In genomic region chr19:46381346-46381745, GRCh38 we compare ENCODE assay signal across 27 cellular contexts. TPM values are rescaled to one million over a fixed set of nuclear protein-coding genes. Genes with fewer than 3 reads are reported as not detected.
DNase-seq lines count a peak whose midpoint lies in the region; ATAC-seq, FAIRE-seq and TF ChIP-seq lines count a peak whose summit lies in the region.
"Had no signal": no experiment of that assay in that cellular context is flagged by ENCODE, and none has a peak within 500 bp of the region (broad histone marks: within the 10 kb centered on the region; RNA-seq: fewer than 3 reads in every experiment).

No MANE protein-coding gene starts in this region.

- no peak overlapping the region for H3K4me3 Mint-ChIP-seq in stimulated activated memory B cell treated with anti-CD40 and anti-IgM and Interleukin-4, amounts not matched to agents 10 μg/mL and 1 μg/mL and 100 μg/mL, for 72 hours
- no peak overlapping the region for H3K4me3 Mint-ChIP-seq in type B pancreatic cell
- H3K4me3 Mint-ChIP-seq: CD4-positive, alpha-beta memory T cell had no signal

- DNase-seq in right lobe of liver (peak in 2 of 3 donors; percentile 2 to 16), HepG2 (ENCODE audit: low spot score) (no peak), kidney (peak; percentile 18), HT-29 (ENCODE audit: low spot score) (no peak), aorta (no peak), NCI-H2081 (lab: John Stamatoyannopoulos, UW) (no peak), type B pancreatic cell (ENCODE audit: extremely low spot score, unreplicated experiment) (no peak)
- DNase-seq: AML-193; CD4-positive, alpha-beta memory T cell; COR-L47; DMS53; GM23248; H7; IMR-90; KG1; MM.1S; NCI-H2029; NCI-H526; NCI-H82; NK-92 treated with Interleukin-12 subunit alpha and Interleukin-12 subunit beta, amount 100 ng/mL, for 24 hours; PC-3; SJCRH30 had no signal

- no peaks in the 10 kb centered on the region for H3K27me3 ChIP-seq in right lobe of liver
- no peaks in the 10 kb centered on the region for H3K27me3 ChIP-seq in HepG2 (ENCODE audit: control insufficient read depth in 1 of 2, insufficient read depth in 2 of 2, low read length in 2 of 2)
- H3K27me3 ChIP-seq in aorta (ENCODE audit: control insufficient read depth in 1 of 2, insufficient read depth in 2 of 2, low read length in 1 of 2) = no peaks in the 10 kb centered on the region
- H3K27me3 ChIP-seq: SJCRH30 had no signal

- no peak overlapping the region for H3K4me3 ChIP-seq in right lobe of liver
- H3K4me3 ChIP-seq in HepG2 (replicated peaks in 1 of 3; ENCODE audit: insufficient read depth in 1 of 3, low read depth in 2 of 3, low read length in 3 of 3) = no peak overlapping the region
- no peak overlapping the region for H3K4me3 ChIP-seq in kidney (ENCODE audit: low read length in 2 of 2)
- no peak overlapping the region for H3K4me3 ChIP-seq in aorta (ENCODE audit: low read length in 2 of 2)
- H3K4me3 ChIP-seq: GM23248, SJCRH30 had no signal

- CTCF ChIA-PET in HepG2 (lab: Yijun Ruan, JAX; ENCODE audit: low intra/inter-chr PET ratio, low total read pairs) = no interaction called here

- BruUV-seq in HepG2 (replicated peaks; lab: Mats Ljungman, UMichigan) = no TSS peak

- no peak for TF ChIP-seq EP300 in HepG2 (IDR thresholded peaks at IDR 0.05; ENCODE audit: low read depth in 2 of 2, low read length in 2 of 2)
- no peak for TF ChIP-seq EP300 in HepG2 (CRISPR knock-in tag; IDR thresholded peaks at IDR 0.05; ENCODE audit: borderline replicate concordance)

- H3K9me3 ChIP-seq in right lobe of liver = no peaks in the 10 kb centered on the region
- H3K9me3 ChIP-seq in HepG2 (ENCODE audit: low read length) = no peaks in the 10 kb centered on the region
- no peaks in the 10 kb centered on the region for H3K9me3 ChIP-seq in kidney (ENCODE audit: control insufficient read depth in 1 of 2, low read length in 2 of 2)
- no peaks in the 10 kb centered on the region for H3K9me3 ChIP-seq in aorta (ENCODE audit: control insufficient read depth, low read length)
- H3K9me3 ChIP-seq: SJCRH30 had no signal

- 94% methylated on average over 2 of the region's 2 CpGs for WGBS in right lobe of liver (ENCODE audit: insufficient coverage, low coverage, low lambda C conversion rate, missing lambda C conversion rate)
- WGBS in HepG2 (ENCODE audit: low lambda C conversion rate) = 93% methylated on average over 2 of the region's 2 CpGs
- 96% methylated on average over 2 of the region's 2 CpGs for WGBS in aorta, 2 donors

- FAIRE-seq in HepG2 (lab: Jason Lieb, UNC) (no peak), kidney (lab: Jason Lieb, UNC) (no peak)
- FAIRE-seq: A204.1 had no signal

- TF ChIP-seq CTCF in right lobe of liver (IDR thresholded peaks at IDR 0.05) = no peak
- TF ChIP-seq CTCF in HepG2 (CRISPR knock-in tag; IDR thresholded peaks at IDR 0.05) = no peak
- no peak for TF ChIP-seq CTCF in kidney (IDR thresholded peaks at IDR 0.05; ENCODE audit: borderline replicate concordance, extremely low read depth, insufficient read depth)
- TF ChIP-seq CTCF in type B pancreatic cell (conservative IDR thresholded peaks at IDR 0.05) = no peak

- H4K20me1 ChIP-seq in HepG2 (ENCODE audit: insufficient read depth, low read length) = no peaks in the 10 kb centered on the region

- ATAC-seq in right lobe of liver = no peak
- no peak for ATAC-seq in HepG2
- ATAC-seq in stimulated activated memory B cell treated with anti-CD40 and anti-IgM and Interleukin-4, amounts not matched to agents 10 μg/mL and 1 μg/mL and 100 μg/mL, for 72 hours = no peak
- ATAC-seq in aorta (ENCODE audit: low FRiP score) = no peak
- ATAC-seq: PC-3, Right ventricle myocardium inferior had no signal

- intact Hi-C loops in right lobe of liver (cut with DNase I) (loop anchor here in 1 of 2 donors (10.0 kb wide), 1 partner anchor 97 kb away; no protein-coding TSS in a partner anchor), HepG2 (cut with micrococcal nuclease; ENCODE audit: unreplicated experiment) (no loop called here), kidney (cut with DNase I) (no loop called here), aorta (cut with DNase I) (no loop called here)

- POLR2A ChIA-PET in HepG2 (lab: Yijun Ruan, JAX) = no interaction called here

- H3K9me3 Mint-ChIP-seq in stimulated activated memory B cell treated with anti-CD40 and anti-IgM and Interleukin-4, amounts not matched to agents 10 μg/mL and 1 μg/mL and 100 μg/mL, for 72 hours = no peaks in the 10 kb centered on the region
- no peaks in the 10 kb centered on the region for H3K9me3 Mint-ChIP-seq in type B pancreatic cell
- H3K9me3 Mint-ChIP-seq: CD4-positive, alpha-beta memory T cell had no signal

- no peak for TF ChIP-seq POLR2A in right lobe of liver (IDR thresholded peaks at IDR 0.05)
- no peak for TF ChIP-seq POLR2A in HepG2 (IDR thresholded peaks at IDR 0.05; ENCODE audit: insufficient read depth in 1 of 2, low read depth in 2 of 2, low read length in 2 of 2)

- peak overlapping the region; percentile 0 for H3K27ac Mint-ChIP-seq in stimulated activated memory B cell treated with anti-CD40 and anti-IgM and Interleukin-4, amounts not matched to agents 10 μg/mL and 1 μg/mL and 100 μg/mL, for 72 hours
- no peak overlapping the region for H3K27ac Mint-ChIP-seq in type B pancreatic cell

- peaks cover 4 to 57% (median 16%) of the 10 kb centered on the region in 4 donors for H3K36me3 ChIP-seq in right lobe of liver
- peaks cover 19 to 77% of the 10 kb centered on the region in 2 experiments for H3K36me3 ChIP-seq in HepG2 (replicated peaks in 1 of 2; ENCODE audit: control insufficient read depth in 1 of 2, insufficient read depth in 2 of 2, low read length in 2 of 2)
- peaks cover 16 to 34% of the 10 kb centered on the region in 2 donors for H3K36me3 ChIP-seq in kidney (ENCODE audit: control insufficient read depth in 1 of 2, insufficient read depth in 2 of 2, low read length in 2 of 2)
- H3K36me3 ChIP-seq in aorta (ENCODE audit: control insufficient read depth in 1 of 2, insufficient read depth in 2 of 2, low read length in 1 of 2) = peaks cover 0 to 9% of the 10 kb centered on the region in 2 donors

- peaks cover 88% of the 10 kb centered on the region for H3K36me3 Mint-ChIP-seq in stimulated activated memory B cell treated with anti-CD40 and anti-IgM and Interleukin-4, amounts not matched to agents 10 μg/mL and 1 μg/mL and 100 μg/mL, for 72 hours
- peaks cover 49% of the 10 kb centered on the region for H3K36me3 Mint-ChIP-seq in type B pancreatic cell

- in situ Hi-C loops in HepG2 (cut with HindIII; ENCODE audit: extremely low pct_ligation_motif_present, low pct_unique_long_range_greater_than_20kb) = no loop called here

- peaks cover 17% of the 10 kb centered on the region for H3K4me1 Mint-ChIP-seq in stimulated activated memory B cell treated with anti-CD40 and anti-IgM and Interleukin-4, amounts not matched to agents 10 μg/mL and 1 μg/mL and 100 μg/mL, for 72 hours
- H3K4me1 Mint-ChIP-seq in type B pancreatic cell (ENCODE audit: unreplicated experiment) = no peaks in the 10 kb centered on the region

- no peaks in the 10 kb centered on the region for H3K27me3 Mint-ChIP-seq in stimulated activated memory B cell treated with anti-CD40 and anti-IgM and Interleukin-4, amounts not matched to agents 10 μg/mL and 1 μg/mL and 100 μg/mL, for 72 hours
- no peaks in the 10 kb centered on the region for H3K27me3 Mint-ChIP-seq in type B pancreatic cell
- H3K27me3 Mint-ChIP-seq: CD4-positive, alpha-beta memory T cell had no signal

- H3K27ac ChIP-seq in right lobe of liver (no peak overlapping the region), HepG2 (ENCODE audit: extremely low read length, insufficient read depth, low read length) (no peak overlapping the region), kidney (ENCODE audit: low read depth in 2 of 2, low read length in 2 of 2) (no peak overlapping the region), aorta (ENCODE audit: low read depth in 1 of 2, low read length in 2 of 2) (peak overlapping the region in 1 of 2 donors; percentile 14)
- H3K27ac ChIP-seq: GM23248, SJCRH30 had no signal

- H3K4me2 ChIP-seq in HepG2 (ENCODE audit: low read depth, low read length) = no peak overlapping the region

- H3K9ac ChIP-seq in HepG2 (ENCODE audit: insufficient read depth, low read depth, low read length) (no peak overlapping the region), kidney (ENCODE audit: low read length in 2 of 2) (no peak overlapping the region)
- H3K9ac ChIP-seq: GM23248 had no signal

- no peak for TF ChIP-seq RAD21 in HepG2 (CRISPR knock-in tag; IDR thresholded peaks at IDR 0.05)

- H3K79me2 ChIP-seq in HepG2 (ENCODE audit: insufficient read depth, low read length) = no peaks in the 10 kb centered on the region

- no peak overlapping the region for H2AFZ ChIP-seq in HepG2 (ENCODE audit: low read length)
- H2AFZ ChIP-seq: GM23248 had no signal

- peaks cover 0 to 4% (median 0%) of the 10 kb centered on the region in 4 donors for H3K4me1 ChIP-seq in right lobe of liver
- peaks cover 8% of the 10 kb centered on the region for H3K4me1 ChIP-seq in HepG2 (ENCODE audit: insufficient read depth, low read length)
- H3K4me1 ChIP-seq in kidney (ENCODE audit: control insufficient read depth in 1 of 2, insufficient read depth in 1 of 2, low read depth in 1 of 2, low read length in 2 of 2) = no peaks in the 10 kb centered on the region
- H3K4me1 ChIP-seq in aorta (ENCODE audit: control insufficient read depth in 1 of 2, insufficient read depth in 2 of 2, low read length in 2 of 2) = no peaks in the 10 kb centered on the region
- H3K4me1 ChIP-seq: SJCRH30 had no signal

RNA-seq across cellular contexts. Expression of gene CCDC8, which starts 32.0 kb away (rescaled TPM):
- total RNA-seq in right lobe of liver (under 1 TPM in 5 of 6 experiments, not detected in 1; 0.26 to 0.55 (median 0.44) TPM), HepG2 (2016; rRNA removed; fragmentation: Illumina TruSeq; extraction: Trizol) (0.04 TPM in 1 of 2 replicates, not detected in the other), kidney (18.9 TPM), aorta (10 to 100 TPM; 18.8 to 25.7 TPM), type B pancreatic cell (ENCODE audit: low replicate concordance) (22.1 and 29.3 TPM in 2 replicates)
- not detected in 2 replicates for total RNA-seq in HepG2 (2016; cell fraction: cytosol; rRNA removed; fragmentation: Illumina TruSeq; extraction: Trizol; ENCODE audit: low read depth)
- total RNA-seq in HepG2 (2016; cell fraction: insoluble cytoplasmic fraction; rRNA removed; fragmentation: Illumina TruSeq; extraction: Trizol) = 0.06 TPM in 1 of 2 replicates, not detected in the other
- not detected in 2 replicates for total RNA-seq in HepG2 (2016; cell fraction: membrane; rRNA removed; fragmentation: Illumina TruSeq; extraction: Trizol)
- total RNA-seq in HepG2 (2016; cell fraction: nucleus; rRNA removed; fragmentation: Illumina TruSeq; extraction: Trizol) = not detected in 2 replicates
- polyA plus RNA-seq in HepG2 (2011; rRNA removed) (not detected in 2 replicates), kidney (ENCODE audit: insufficient read depth, low read depth, low replicate concordance) (21.0 TPM), aorta (10 to 100 TPM in 1 of 2 donors, 1 to 10 TPM in 1; 9.6 to 11.0 TPM)
- polyA plus RNA-seq in HepG2 (2011; cell fraction: cytosol; rRNA removed) = not detected in 2 replicates
- not detected in 2 replicates for polyA plus RNA-seq in HepG2 (2011; cell fraction: nucleus; rRNA removed)
- polyA plus RNA-seq in HepG2 (2012) = not detected in 2 replicates
- polyA plus RNA-seq in HepG2 (2016; cell fraction: cytosol; fragmentation: Illumina TruSeq; extraction: Trizol; ENCODE audit: low read depth) = not detected in 2 replicates
- not detected in 2 replicates for polyA plus RNA-seq in HepG2 (2016; cell fraction: insoluble cytoplasmic fraction; fragmentation: Illumina TruSeq; extraction: Trizol; ENCODE audit: low read depth)
- polyA plus RNA-seq in HepG2 (2016; cell fraction: membrane; fragmentation: Illumina TruSeq; extraction: Trizol; ENCODE audit: low read depth) = not detected in 2 replicates
- polyA plus RNA-seq in HepG2 (2016; cell fraction: nucleus; fragmentation: Illumina TruSeq; extraction: Trizol; ENCODE audit: insufficient read depth, low read depth) = not detected in 2 replicates
- polyA minus RNA-seq in HepG2 (2011; rRNA and poly(A)+ RNA removed; ENCODE audit: low replicate concordance) = not detected in 2 replicates
- polyA minus RNA-seq in HepG2 (2011; cell fraction: cytosol; rRNA and poly(A)+ RNA removed) = not detected in 2 replicates
- polyA minus RNA-seq in HepG2 (2011; cell fraction: nucleus; rRNA and poly(A)+ RNA removed) = not detected in 2 replicates
- total RNA-seq in HT-29 (2014; rRNA removed; shearing (Covaris generic)) = not detected in 2 replicates
- total RNA-seq: CD4-positive, alpha-beta memory T cell; PC-3 had no signal
- polyA plus RNA-seq: CD4-positive, alpha-beta memory T cell had no signal

RNA-seq across cellular contexts. Expression of gene PPP5C, which starts 34.5 kb away (rescaled TPM):
- total RNA-seq in right lobe of liver (10 to 100 TPM; 23.9 to 47.8 (median 36.0) TPM), HepG2 (2016; rRNA removed; fragmentation: Illumina TruSeq; extraction: Trizol) (38.2 and 41.6 TPM in 2 replicates), kidney (63.7 TPM), aorta (10 to 100 TPM; 62.7 to 63.7 TPM), type B pancreatic cell (ENCODE audit: low replicate concordance) (68.3 and 99.5 TPM in 2 replicates)
- total RNA-seq in HepG2 (2016; cell fraction: cytosol; rRNA removed; fragmentation: Illumina TruSeq; extraction: Trizol; ENCODE audit: low read depth) = 6.6 and 9.3 TPM in 2 replicates
- 33.6 and 40.9 TPM in 2 replicates for total RNA-seq in HepG2 (2016; cell fraction: insoluble cytoplasmic fraction; rRNA removed; fragmentation: Illumina TruSeq; extraction: Trizol)
- 12.2 and 12.3 TPM in 2 replicates for total RNA-seq in HepG2 (2016; cell fraction: membrane; rRNA removed; fragmentation: Illumina TruSeq; extraction: Trizol)
- 31.3 and 44.2 TPM in 2 replicates for total RNA-seq in HepG2 (2016; cell fraction: nucleus; rRNA removed; fragmentation: Illumina TruSeq; extraction: Trizol)
- polyA plus RNA-seq in HepG2 (2011; rRNA removed) (67.9 and 68.5 TPM in 2 replicates), kidney (ENCODE audit: insufficient read depth, low read depth, low replicate concordance) (54.3 TPM), aorta (10 to 100 TPM; 23.0 to 54.3 TPM)
- 52.3 and 70.1 TPM in 2 replicates for polyA plus RNA-seq in HepG2 (2011; cell fraction: cytosol; rRNA removed)
- polyA plus RNA-seq in HepG2 (2011; cell fraction: nucleus; rRNA removed) = 118 and 133 TPM in 2 replicates
- polyA plus RNA-seq in HepG2 (2012) = 33.2 and 36.7 TPM in 2 replicates
- 3.4 and 4.4 TPM in 2 replicates for polyA plus RNA-seq in HepG2 (2016; cell fraction: cytosol; fragmentation: Illumina TruSeq; extraction: Trizol; ENCODE audit: low read depth)
- 45.7 and 54.9 TPM in 2 replicates for polyA plus RNA-seq in HepG2 (2016; cell fraction: insoluble cytoplasmic fraction; fragmentation: Illumina TruSeq; extraction: Trizol; ENCODE audit: low read depth)
- polyA plus RNA-seq in HepG2 (2016; cell fraction: membrane; fragmentation: Illumina TruSeq; extraction: Trizol; ENCODE audit: low read depth) = 6.8 and 8.2 TPM in 2 replicates
- 82.9 and 89.8 TPM in 2 replicates for polyA plus RNA-seq in HepG2 (2016; cell fraction: nucleus; fragmentation: Illumina TruSeq; extraction: Trizol; ENCODE audit: insufficient read depth, low read depth)
- polyA minus RNA-seq in HepG2 (2011; rRNA and poly(A)+ RNA removed; ENCODE audit: low replicate concordance) = 92.2 and 144 TPM in 2 replicates
- polyA minus RNA-seq in HepG2 (2011; cell fraction: cytosol; rRNA and poly(A)+ RNA removed) = 26.7 and 26.9 TPM in 2 replicates
- polyA minus RNA-seq in HepG2 (2011; cell fraction: nucleus; rRNA and poly(A)+ RNA removed) = 63.0 and 66.9 TPM in 2 replicates
- total RNA-seq in HT-29 (2014; rRNA removed; shearing (Covaris generic)) = 221 and 224 TPM in 2 replicates

RNA-seq across cellular contexts. Expression of gene PNMA8C, which starts 47.4 kb away (rescaled TPM):
- not detected for total RNA-seq in right lobe of liver
- total RNA-seq in HepG2 (2016; rRNA removed; fragmentation: Illumina TruSeq; extraction: Trizol) = not detected in 2 replicates
- not detected in 2 replicates for total RNA-seq in HepG2 (2016; cell fraction: cytosol; rRNA removed; fragmentation: Illumina TruSeq; extraction: Trizol; ENCODE audit: low read depth)
- total RNA-seq in HepG2 (2016; cell fraction: insoluble cytoplasmic fraction; rRNA removed; fragmentation: Illumina TruSeq; extraction: Trizol) = not detected in 2 replicates
- not detected in 2 replicates for total RNA-seq in HepG2 (2016; cell fraction: membrane; rRNA removed; fragmentation: Illumina TruSeq; extraction: Trizol)
- total RNA-seq in HepG2 (2016; cell fraction: nucleus; rRNA removed; fragmentation: Illumina TruSeq; extraction: Trizol) = not detected in 2 replicates
- not detected in 2 replicates for polyA plus RNA-seq in HepG2 (2011; rRNA removed)
- not detected in 2 replicates for polyA plus RNA-seq in HepG2 (2011; cell fraction: cytosol; rRNA removed)
- not detected in 2 replicates for polyA plus RNA-seq in HepG2 (2011; cell fraction: nucleus; rRNA removed)
- not detected in 2 replicates for polyA plus RNA-seq in HepG2 (2012)
- not detected in 2 replicates for polyA plus RNA-seq in HepG2 (2016; cell fraction: cytosol; fragmentation: Illumina TruSeq; extraction: Trizol; ENCODE audit: low read depth)
- not detected in 2 replicates for polyA plus RNA-seq in HepG2 (2016; cell fraction: insoluble cytoplasmic fraction; fragmentation: Illumina TruSeq; extraction: Trizol; ENCODE audit: low read depth)
- polyA plus RNA-seq in HepG2 (2016; cell fraction: membrane; fragmentation: Illumina TruSeq; extraction: Trizol; ENCODE audit: low read depth) = not detected in 2 replicates
- polyA plus RNA-seq in HepG2 (2016; cell fraction: nucleus; fragmentation: Illumina TruSeq; extraction: Trizol; ENCODE audit: insufficient read depth, low read depth) = not detected in 2 replicates
- polyA minus RNA-seq in HepG2 (2011; rRNA and poly(A)+ RNA removed; ENCODE audit: low replicate concordance) = 0.02 TPM in 1 of 2 replicates, not detected in the other
- polyA minus RNA-seq in HepG2 (2011; cell fraction: cytosol; rRNA and poly(A)+ RNA removed) = not detected in 2 replicates
- polyA minus RNA-seq in HepG2 (2011; cell fraction: nucleus; rRNA and poly(A)+ RNA removed) = not detected in 2 replicates
- 0.09 TPM for total RNA-seq in kidney
- polyA plus RNA-seq in kidney (ENCODE audit: insufficient read depth, low read depth, low replicate concordance) = 0.09 TPM
- 0.05 TPM in 1 of 2 replicates, not detected in the other for total RNA-seq in HT-29 (2014; rRNA removed; shearing (Covaris generic))
- 1 to 10 TPM; 3.1 to 4.3 TPM for total RNA-seq in aorta
- polyA plus RNA-seq in aorta = 1 to 10 TPM; 1.2 to 1.6 TPM
- 0.10 and 2.0 TPM in 2 replicates for total RNA-seq in type B pancreatic cell (ENCODE audit: low replicate concordance)
- total RNA-seq: CD4-positive, alpha-beta memory T cell; Daoy; G401; GM23248; PC-3; Right ventricle myocardium inferior had no signal
- polyA plus RNA-seq: CD4-positive, alpha-beta memory T cell; GM23248 had no signal

Comparison
In these comparisons a context has a peak if more than half of its experiments do, and no peak if none do; other contexts are left out.
1. DNase-seq: peak in right lobe of liver (2 of 3) and kidney (single experiment); none in HepG2 (single experiment), HT-29 (single experiment), aorta (0 of 2), NCI-H2081 (0 of 2) and type B pancreatic cell (single experiment).
2. RNA of gene CCDC8, which starts 32.0 kb away (total RNA-seq): 22.1 to 29.3 TPM in type B pancreatic cell, 18.8 to 25.7 TPM in aorta and 18.9 TPM in kidney (single experiment); 0.26 to 0.55 TPM in right lobe of liver, 0.04 to 0.06 TPM in HepG2 and not detected in HT-29; every median in the first group is over 10 times any median in the second.